In genomic region chr13:39035799-39036198, GRCh38 we compare ENCODE assay signal across 9 cellular contexts. TPM values are rescaled to one million over a fixed set of nuclear protein-coding genes. Genes with fewer than 3 reads are reported as not detected.
DNase-seq lines count a peak whose midpoint lies in the region; ATAC-seq lines count a peak whose summit lies in the region.
"Had no signal": no experiment of that assay in that cellular context is flagged by ENCODE, and none has a peak within 500 bp of the region (broad histone marks: within the 10 kb centered on the region; RNA-seq: fewer than 3 reads in every experiment).

No MANE protein-coding gene starts in this region.

- DNase-seq in SIG-M5 treated with dmso at 0.1 percent for 504 hours (lab: John Stamatoyannopoulos, UW; ENCODE audit: unreplicated experiment) (peak; percentile 6), SIG-M5 (lab: John Stamatoyannopoulos, UW) (no peak), iPS DF 6.9 (ENCODE audit: low read depth, low spot score) (no peak)
- DNase-seq in activated CD4-positive, alpha-beta memory T cell treated with anti-CD3 and anti-CD28 coated beads for 36 hours: no peak
- no peak for DNase-seq in stimulated activated naive B cell treated with anti-CD40 and anti-IgM and Interleukin-4, amounts not matched to agents 10 μg/mL and 1 μg/mL and 100 μg/mL, for 72 hours
- no peak for DNase-seq in stimulated activated naive CD4-positive, alpha-beta T cell (lab: John Stamatoyannopoulos, UW)
- DNase-seq: posterior cingulate gyrus had no signal

- H3K36me3 ChIP-seq in iPS DF 6.9 (ENCODE audit: control insufficient read depth, insufficient read depth, low read length): no peaks in the 10 kb centered on the region

- POLR2A ChIA-PET in activated CD4-positive, alpha-beta memory T cell treated with anti-CD3 and anti-CD28 coated beads for 36 hours (lab: Charles Lee): interaction anchor here (1.9 kb wide), 1 partner anchor 8 kb away, joined by 8 read pairs; no protein-coding TSS in a partner anchor

- CTCF ChIA-PET in activated CD4-positive, alpha-beta memory T cell treated with anti-CD3 and anti-CD28 coated beads for 36 hours (lab: Charles Lee): interaction anchor here (1.5 kb wide), 1 partner anchor 580 kb away, joined by 4 read pairs; no protein-coding TSS in a partner anchor

- no peaks in the 10 kb centered on the region for H3K27me3 Mint-ChIP-seq in activated CD4-positive, alpha-beta memory T cell treated with anti-CD3 and anti-CD28 coated beads for 36 hours
- H3K27me3 Mint-ChIP-seq in stimulated activated naive B cell treated with anti-CD40 and anti-IgM and Interleukin-4, amounts not matched to agents 10 μg/mL and 1 μg/mL and 100 μg/mL, for 72 hours: no peaks in the 10 kb centered on the region

- no peaks in the 10 kb centered on the region for H3K9me3 Mint-ChIP-seq in activated CD4-positive, alpha-beta memory T cell treated with anti-CD3 and anti-CD28 coated beads for 36 hours
- no peaks in the 10 kb centered on the region for H3K9me3 Mint-ChIP-seq in stimulated activated naive B cell treated with anti-CD40 and anti-IgM and Interleukin-4, amounts not matched to agents 10 μg/mL and 1 μg/mL and 100 μg/mL, for 72 hours

- no peak overlapping the region for H3K27ac ChIP-seq in iPS DF 6.9 (ENCODE audit: low read length)

- peaks cover 12% of the 10 kb centered on the region for H3K36me3 Mint-ChIP-seq in activated CD4-positive, alpha-beta memory T cell treated with anti-CD3 and anti-CD28 coated beads for 36 hours
- peaks cover 1 to 8% of the 10 kb centered on the region in 2 donors for H3K36me3 Mint-ChIP-seq in stimulated activated naive B cell treated with anti-CD40 and anti-IgM and Interleukin-4, amounts not matched to agents 10 μg/mL and 1 μg/mL and 100 μg/mL, for 72 hours

- intact Hi-C loops in activated CD4-positive, alpha-beta memory T cell treated with anti-CD3 and anti-CD28 coated beads for 36 hours (cut with micrococcal nuclease): loop anchor here (5.0 to 10.0 kb wide), 3 partner anchors 112 to 1629 kb away; partner anchors contain the start of gene FOXO1

- ATAC-seq in stimulated activated naive B cell treated with anti-CD40 and anti-IgM and Interleukin-4, amounts not matched to agents 10 μg/mL and 1 μg/mL and 100 μg/mL, for 72 hours (replicated peaks): no peak
- ATAC-seq in HG02642 (IDR thresholded peaks at IDR 0.05; ENCODE audit: poor library complexity, unreplicated experiment) (no peak), HG03342 (IDR thresholded peaks at IDR 0.05; ENCODE audit: unreplicated experiment) (no peak)

- peak overlapping the region; percentile 89 for H3K4me3 Mint-ChIP-seq in activated CD4-positive, alpha-beta memory T cell treated with anti-CD3 and anti-CD28 coated beads for 36 hours
- peak overlapping the region; percentile 91 for H3K4me3 Mint-ChIP-seq in stimulated activated naive B cell treated with anti-CD40 and anti-IgM and Interleukin-4, amounts not matched to agents 10 μg/mL and 1 μg/mL and 100 μg/mL, for 72 hours

- H3K4me1 ChIP-seq in iPS DF 6.9 (ENCODE audit: control insufficient read depth, insufficient read depth, low read length): no peaks in the 10 kb centered on the region; the same call in 1 of the 2 replicates

- no peak overlapping the region for H3K27ac Mint-ChIP-seq in activated CD4-positive, alpha-beta memory T cell treated with anti-CD3 and anti-CD28 coated beads for 36 hours
- peak overlapping the region; percentile 27 for H3K27ac Mint-ChIP-seq in stimulated activated naive B cell treated with anti-CD40 and anti-IgM and Interleukin-4, amounts not matched to agents 10 μg/mL and 1 μg/mL and 100 μg/mL, for 72 hours

- H3K27me3 ChIP-seq in iPS DF 6.9 (ENCODE audit: control insufficient read depth, insufficient read depth, low read length): no peaks in the 10 kb centered on the region

- H3K4me3 ChIP-seq in iPS DF 6.9 (ENCODE audit: low read length): peak overlapping the region; percentile 9; the same call in 1 of the 2 replicates

- peaks cover 43% of the 10 kb centered on the region for H3K4me1 Mint-ChIP-seq in activated CD4-positive, alpha-beta memory T cell treated with anti-CD3 and anti-CD28 coated beads for 36 hours (ENCODE audit: low read depth)
- peaks cover 13 to 28% of the 10 kb centered on the region in 2 donors for H3K4me1 Mint-ChIP-seq in stimulated activated naive B cell treated with anti-CD40 and anti-IgM and Interleukin-4, amounts not matched to agents 10 μg/mL and 1 μg/mL and 100 μg/mL, for 72 hours

- no peaks in the 10 kb centered on the region for H3K9me3 ChIP-seq in iPS DF 6.9 (ENCODE audit: control insufficient read depth, insufficient read depth, low read length)

- no CpG with 5 or more reads among the region's 2 CpGs for WGBS in iPS DF 6.9 (ENCODE audit: insufficient coverage, insufficient read length)

RNA-seq across cellular contexts. Expression of gene PROSER1, which starts 2.1 kb away (rescaled TPM):
- 10 to 100 TPM; 59.9 to 70.5 TPM for total RNA-seq in activated CD4-positive, alpha-beta memory T cell treated with anti-CD3 and anti-CD28 coated beads for 36 hours

RNA-seq across cellular contexts. Expression of gene NHLRC3, which starts 2.5 kb away (rescaled TPM):
- total RNA-seq in activated CD4-positive, alpha-beta memory T cell treated with anti-CD3 and anti-CD28 coated beads for 36 hours: 10 to 100 TPM; 15.2 to 16.8 TPM

RNA-seq across cellular contexts. Expression of gene STOML3, which starts 45.2 kb away (rescaled TPM):
- not detected for total RNA-seq in activated CD4-positive, alpha-beta memory T cell treated with anti-CD3 and anti-CD28 coated beads for 36 hours
